ENCODE assay signal across 1 cellular context in genomic region chr17:50640701-50641338, GRCh38.
TF ChIP-seq lines count a peak whose summit lies in the region.

No MANE protein-coding gene starts in this region.

TF ChIP-seq in A549, 52 proteins besides CTCF, POLR2A, EP300 and RAD21 (continued from another document):
- TF ChIP-seq, protein P1, sequence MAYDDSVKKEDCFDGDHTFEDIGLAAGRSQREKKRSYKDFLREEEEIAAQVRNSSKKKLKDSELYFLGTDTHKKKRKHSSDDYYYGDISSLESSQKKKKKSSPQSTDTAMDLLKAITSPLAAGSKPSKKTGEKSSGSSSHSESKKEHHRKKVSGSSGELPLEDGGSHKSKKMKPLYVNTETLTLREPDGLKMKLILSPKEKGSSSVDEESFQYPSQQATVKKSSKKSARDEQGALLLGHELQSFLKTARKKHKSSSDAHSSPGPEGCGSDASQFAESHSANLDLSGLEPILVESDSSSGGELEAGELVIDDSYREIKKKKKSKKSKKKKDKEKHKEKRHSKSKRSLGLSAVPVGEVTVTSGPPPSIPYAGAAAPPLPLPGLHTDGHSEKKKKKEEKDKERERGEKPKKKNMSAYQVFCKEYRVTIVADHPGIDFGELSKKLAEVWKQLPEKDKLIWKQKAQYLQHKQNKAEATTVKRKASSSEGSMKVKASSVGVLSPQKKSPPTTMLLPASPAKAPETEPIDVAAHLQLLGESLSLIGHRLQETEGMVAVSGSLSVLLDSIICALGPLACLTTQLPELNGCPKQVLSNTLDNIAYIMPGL (CRISPR knock-in tag; IDR thresholded peaks at IDR 0.05; ENCODE audit: borderline replicate concordance): no peak
- no peak; the same call in 1 of the 2 replicates for TF ChIP-seq POLR2AphosphoS2 (conservative IDR thresholded peaks at IDR 0.05; ENCODE audit: low read length)
- TF ChIP-seq E2F6 (IDR thresholded peaks at IDR 0.05; ENCODE audit: borderline replicate concordance, low read depth): peak; percentile 70; the same call in 1 of the 2 replicates
- TF ChIP-seq TP53 (CRISPR knock-in tag; IDR thresholded peaks at IDR 0.05): no peak
- TF ChIP-seq MAFK (IDR thresholded peaks at IDR 0.05; ENCODE audit: partially characterized antibody): peak; percentile 64
- TF ChIP-seq FOSB (CRISPR knock-in tag; IDR thresholded peaks at IDR 0.05): no peak
- TF ChIP-seq, protein P2, sequence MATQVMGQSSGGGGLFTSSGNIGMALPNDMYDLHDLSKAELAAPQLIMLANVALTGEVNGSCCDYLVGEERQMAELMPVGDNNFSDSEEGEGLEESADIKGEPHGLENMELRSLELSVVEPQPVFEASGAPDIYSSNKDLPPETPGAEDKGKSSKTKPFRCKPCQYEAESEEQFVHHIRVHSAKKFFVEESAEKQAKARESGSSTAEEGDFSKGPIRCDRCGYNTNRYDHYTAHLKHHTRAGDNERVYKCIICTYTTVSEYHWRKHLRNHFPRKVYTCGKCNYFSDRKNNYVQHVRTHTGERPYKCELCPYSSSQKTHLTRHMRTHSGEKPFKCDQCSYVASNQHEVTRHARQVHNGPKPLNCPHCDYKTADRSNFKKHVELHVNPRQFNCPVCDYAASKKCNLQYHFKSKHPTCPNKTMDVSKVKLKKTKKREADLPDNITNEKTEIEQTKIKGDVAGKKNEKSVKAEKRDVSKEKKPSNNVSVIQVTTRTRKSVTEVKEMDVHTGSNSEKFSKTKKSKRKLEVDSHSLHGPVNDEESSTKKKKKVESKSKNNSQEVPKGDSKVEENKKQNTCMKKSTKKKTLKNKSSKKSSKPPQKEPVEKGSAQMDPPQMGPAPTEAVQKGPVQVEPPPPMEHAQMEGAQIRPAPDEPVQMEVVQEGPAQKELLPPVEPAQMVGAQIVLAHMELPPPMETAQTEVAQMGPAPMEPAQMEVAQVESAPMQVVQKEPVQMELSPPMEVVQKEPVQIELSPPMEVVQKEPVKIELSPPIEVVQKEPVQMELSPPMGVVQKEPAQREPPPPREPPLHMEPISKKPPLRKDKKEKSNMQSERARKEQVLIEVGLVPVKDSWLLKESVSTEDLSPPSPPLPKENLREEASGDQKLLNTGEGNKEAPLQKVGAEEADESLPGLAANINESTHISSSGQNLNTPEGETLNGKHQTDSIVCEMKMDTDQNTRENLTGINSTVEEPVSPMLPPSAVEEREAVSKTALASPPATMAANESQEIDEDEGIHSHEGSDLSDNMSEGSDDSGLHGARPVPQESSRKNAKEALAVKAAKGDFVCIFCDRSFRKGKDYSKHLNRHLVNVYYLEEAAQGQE (IDR thresholded peaks at IDR 0.05): no peak
- no peak for TF ChIP-seq HES2 (IDR thresholded peaks at IDR 0.05)
- TF ChIP-seq, protein P3, sequence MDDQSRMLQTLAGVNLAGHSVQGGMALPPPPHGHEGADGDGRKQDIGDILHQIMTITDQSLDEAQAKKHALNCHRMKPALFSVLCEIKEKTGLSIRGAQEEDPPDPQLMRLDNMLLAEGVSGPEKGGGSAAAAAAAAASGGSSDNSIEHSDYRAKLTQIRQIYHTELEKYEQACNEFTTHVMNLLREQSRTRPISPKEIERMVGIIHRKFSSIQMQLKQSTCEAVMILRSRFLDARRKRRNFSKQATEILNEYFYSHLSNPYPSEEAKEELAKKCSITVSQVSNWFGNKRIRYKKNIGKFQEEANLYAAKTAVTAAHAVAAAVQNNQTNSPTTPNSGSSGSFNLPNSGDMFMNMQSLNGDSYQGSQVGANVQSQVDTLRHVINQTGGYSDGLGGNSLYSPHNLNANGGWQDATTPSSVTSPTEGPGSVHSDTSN (IDR thresholded peaks at IDR 0.05): no peak; the same call in 1 of the 2 replicates
- no peak for TF ChIP-seq FOSL2 (IDR thresholded peaks at IDR 0.05)
- peak; percentile 53 for TF ChIP-seq FOSL2 (CRISPR knock-in tag; IDR thresholded peaks at IDR 0.05)
- TF ChIP-seq CHD4 (IDR thresholded peaks at IDR 0.05; ENCODE audit: borderline replicate concordance): no peak
- TF ChIP-seq CBX2 (IDR thresholded peaks at IDR 0.05; ENCODE audit: borderline replicate concordance, low read depth): no peak
- TF ChIP-seq EHMT2 (IDR thresholded peaks at IDR 0.05; ENCODE audit: low read depth): no peak
- TF ChIP-seq ZSCAN20 (CRISPR knock-in tag; IDR thresholded peaks at IDR 0.05): no peak
- TF ChIP-seq, protein P4, sequence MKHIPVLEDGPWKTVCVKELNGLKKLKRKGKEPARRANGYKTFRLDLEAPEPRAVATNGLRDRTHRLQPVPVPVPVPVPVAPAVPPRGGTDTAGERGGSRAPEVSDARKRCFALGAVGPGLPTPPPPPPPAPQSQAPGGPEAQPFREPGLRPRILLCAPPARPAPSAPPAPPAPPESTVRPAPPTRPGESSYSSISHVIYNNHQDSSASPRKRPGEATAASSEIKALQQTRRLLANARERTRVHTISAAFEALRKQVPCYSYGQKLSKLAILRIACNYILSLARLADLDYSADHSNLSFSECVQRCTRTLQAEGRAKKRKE (CRISPR knock-in tag; IDR thresholded peaks at IDR 0.05; ENCODE audit: low read depth): no peak; the same call in 1 of the 2 replicates
- TF ChIP-seq RCOR1 (IDR thresholded peaks at IDR 0.05; ENCODE audit: low read depth, low read length): no peak
- TF ChIP-seq KDM1A (IDR thresholded peaks at IDR 0.05; ENCODE audit: low read depth): no peak
- TF ChIP-seq, protein P5, sequence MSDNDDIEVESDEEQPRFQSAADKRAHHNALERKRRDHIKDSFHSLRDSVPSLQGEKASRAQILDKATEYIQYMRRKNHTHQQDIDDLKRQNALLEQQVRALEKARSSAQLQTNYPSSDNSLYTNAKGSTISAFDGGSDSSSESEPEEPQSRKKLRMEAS (IDR thresholded peaks at IDR 0.05): peak; percentile 91
- no peak for TF ChIP-seq ZC3H11A (IDR thresholded peaks at IDR 0.05)
- TF ChIP-seq CHD2 (IDR thresholded peaks at IDR 0.05; ENCODE audit: low read length, partially characterized antibody): no peak
